ENCODE assay signal across 8 cellular contexts in the genomic region with DNA sequence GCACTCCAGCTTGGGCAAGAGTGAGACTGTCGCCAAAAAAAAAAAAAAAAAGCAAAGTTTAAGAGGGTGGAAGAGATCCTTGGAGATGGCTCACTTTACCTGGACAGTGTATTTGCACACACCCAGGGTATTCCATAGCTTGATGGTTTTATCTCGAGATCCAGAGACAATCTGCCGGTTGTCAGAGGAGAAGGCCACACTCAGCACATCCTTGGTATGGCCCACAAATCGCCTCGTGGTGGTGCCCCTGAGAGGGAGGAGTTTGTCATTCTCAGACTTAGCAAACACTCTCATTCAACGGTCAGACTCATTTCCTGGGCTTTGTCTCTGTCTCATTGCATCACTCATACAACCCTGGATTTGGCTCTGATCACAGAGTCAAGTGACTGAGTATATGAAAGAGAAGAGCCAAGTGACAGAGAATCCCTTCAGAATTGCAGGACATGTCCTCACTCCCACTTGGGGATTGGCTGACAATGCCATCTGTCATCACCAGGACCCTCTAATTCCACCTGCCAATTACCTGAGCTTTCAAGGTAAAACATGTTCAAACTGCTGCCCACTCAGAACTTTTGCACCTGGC. TPM values are rescaled to one million over a fixed set of nuclear protein-coding genes. Genes with fewer than 3 reads are reported as not detected.
A peak's percentile ranks its signal among the peaks of the same experiment; 100 is the strongest.
DNase-seq lines count a peak whose midpoint lies in the region; ATAC-seq and TF ChIP-seq lines count a peak whose summit lies in the region.

No MANE protein-coding gene starts in this region.

- H3K4me1 Mint-ChIP-seq in activated CD8-positive, alpha-beta T cell treated with anti-CD3 and anti-CD28 coated beads for 36 hours (ENCODE audit: low read depth), result peaks cover 48% of the 10 kb centered on the region
- H3K4me1 Mint-ChIP-seq in stimulated activated memory B cell treated with anti-CD40 and anti-IgM and Interleukin-4, amounts not matched to agents 10 μg/mL and 1 μg/mL and 100 μg/mL, for 72 hours, result peaks cover 63% of the 10 kb centered on the region

- peak overlapping the region; percentile 100 for H3K27ac Mint-ChIP-seq in activated CD8-positive, alpha-beta T cell treated with anti-CD3 and anti-CD28 coated beads for 36 hours
- H3K27ac Mint-ChIP-seq in stimulated activated memory B cell treated with anti-CD40 and anti-IgM and Interleukin-4, amounts not matched to agents 10 μg/mL and 1 μg/mL and 100 μg/mL, for 72 hours, result peak overlapping the region; percentile 100

- intact Hi-C loops in left cardiac atrium (cut with DNase I), result no loop called here
- intact Hi-C loops in activated CD8-positive, alpha-beta T cell treated with anti-CD3 and anti-CD28 coated beads for 36 hours (cut with micrococcal nuclease), result no loop called here

- H3K27me3 ChIP-seq in right atrium auricular region (no peaks in the 10 kb centered on the region), foreskin keratinocyte (no peaks in the 10 kb centered on the region)

- peak overlapping the region; percentile 99 for H3K4me3 Mint-ChIP-seq in activated CD8-positive, alpha-beta T cell treated with anti-CD3 and anti-CD28 coated beads for 36 hours
- H3K4me3 Mint-ChIP-seq in stimulated activated memory B cell treated with anti-CD40 and anti-IgM and Interleukin-4, amounts not matched to agents 10 μg/mL and 1 μg/mL and 100 μg/mL, for 72 hours, result peak overlapping the region; percentile 100

- H3K36me3 Mint-ChIP-seq in activated CD8-positive, alpha-beta T cell treated with anti-CD3 and anti-CD28 coated beads for 36 hours (ENCODE audit: low read depth), result peaks cover 76% of the 10 kb centered on the region
- H3K36me3 Mint-ChIP-seq in stimulated activated memory B cell treated with anti-CD40 and anti-IgM and Interleukin-4, amounts not matched to agents 10 μg/mL and 1 μg/mL and 100 μg/mL, for 72 hours, result peaks cover 67% of the 10 kb centered on the region

- CTCF ChIA-PET in activated CD8-positive, alpha-beta T cell treated with anti-CD3 and anti-CD28 coated beads for 36 hours (lab: Charles Lee), result no interaction called here

- no peak for ATAC-seq in left cardiac atrium
- ATAC-seq in activated CD8-positive, alpha-beta T cell treated with anti-CD3 and anti-CD28 coated beads for 36 hours, result peak; percentile 63
- ATAC-seq in foreskin keratinocyte, result peak; percentile 64
- no peak for ATAC-seq in stimulated activated memory B cell treated with anti-CD40 and anti-IgM and Interleukin-4, amounts not matched to agents 10 μg/mL and 1 μg/mL and 100 μg/mL, for 72 hours
- no peak for ATAC-seq in HG03571 (IDR thresholded peaks at IDR 0.05; ENCODE audit: unreplicated experiment)

- TF ChIP-seq CTCF in right atrium auricular region (IDR thresholded peaks at IDR 0.05) (no peak), foreskin keratinocyte (conservative IDR thresholded peaks at IDR 0.05) (peak; percentile 31)
- no peak for TF ChIP-seq CTCF in activated CD8-positive, alpha-beta T cell treated with anti-CD3 and anti-CD28 coated beads for 36 hours (IDR thresholded peaks at IDR 0.05)

- peak overlapping the region in 1 of 2 donors; percentile 79 for H3K4me3 ChIP-seq in right atrium auricular region

- no peaks in the 10 kb centered on the region for H3K9me3 Mint-ChIP-seq in activated CD8-positive, alpha-beta T cell treated with anti-CD3 and anti-CD28 coated beads for 36 hours
- no peaks in the 10 kb centered on the region for H3K9me3 Mint-ChIP-seq in stimulated activated memory B cell treated with anti-CD40 and anti-IgM and Interleukin-4, amounts not matched to agents 10 μg/mL and 1 μg/mL and 100 μg/mL, for 72 hours

- H3K4me1 ChIP-seq in right atrium auricular region, result peaks cover 0 to 46% of the 10 kb centered on the region in 2 donors
- peaks cover 19% of the 10 kb centered on the region for H3K4me1 ChIP-seq in foreskin keratinocyte

- peaks cover 59% of the 10 kb centered on the region for H3K36me3 ChIP-seq in right atrium auricular region

- H3K27me3 Mint-ChIP-seq in activated CD8-positive, alpha-beta T cell treated with anti-CD3 and anti-CD28 coated beads for 36 hours, result no peaks in the 10 kb centered on the region
- H3K27me3 Mint-ChIP-seq in stimulated activated memory B cell treated with anti-CD40 and anti-IgM and Interleukin-4, amounts not matched to agents 10 μg/mL and 1 μg/mL and 100 μg/mL, for 72 hours, result no peaks in the 10 kb centered on the region

- no peaks in the 10 kb centered on the region for H3K9me3 ChIP-seq in right atrium auricular region

- POLR2A ChIA-PET in activated CD8-positive, alpha-beta T cell treated with anti-CD3 and anti-CD28 coated beads for 36 hours (lab: Charles Lee), result interaction anchor here (0.6 to 35.9 kb wide), 8 partner anchors 7 to 1620 kb away, joined by 3 to 746 read pairs (median 24); partner anchors contain the start of genes RACK1, TRIM41 and TRIM52

- peak overlapping the region; percentile 94 to 99 for H3K27ac ChIP-seq in right atrium auricular region
- H3K27ac ChIP-seq in foreskin keratinocyte, result peak overlapping the region; percentile 73

- DNase-seq in right atrium auricular region (ENCODE audit: low spot score), result no peak
- no peak for DNase-seq in left cardiac atrium
- DNase-seq in activated CD8-positive, alpha-beta T cell treated with anti-CD3 and anti-CD28 coated beads for 36 hours, result peak; percentile 85
- DNase-seq in foreskin keratinocyte, result peak; percentile 79 to 89
- DNase-seq in effector CD4-positive, alpha-beta T cell, result no peak
- DNase-seq in NCI-H748 treated with DMSO at 0.1 percent for 48 hours (lab: John Stamatoyannopoulos, UW), result no peak

RNA-seq across cellular contexts. Expression of gene RACK1, which starts 2.2 kb away (rescaled TPM):
- total RNA-seq in right atrium auricular region (1,000 to 10,000 TPM; 1,155 to 1,413 TPM), left cardiac atrium (100 to 1,000 TPM; 713 to 792 TPM), foreskin keratinocyte (3,025 and 3,078 TPM in 2 replicates)
- total RNA-seq in activated CD8-positive, alpha-beta T cell treated with anti-CD3 and anti-CD28 coated beads for 36 hours, result 1,000 to 10,000 TPM; 2,759 to 2,801 TPM
- 2,685 and 2,690 TPM in 2 replicates for polyA plus RNA-seq in foreskin keratinocyte

RNA-seq across cellular contexts. Expression of gene TRIM41, which starts 18.4 kb away (rescaled TPM):
- total RNA-seq in right atrium auricular region, result 10 to 100 TPM; 10.0 to 11.2 TPM
- total RNA-seq in left cardiac atrium, result 10 to 100 TPM; 17.1 to 19.1 TPM
- 10 to 100 TPM; 30.6 to 31.5 TPM for total RNA-seq in activated CD8-positive, alpha-beta T cell treated with anti-CD3 and anti-CD28 coated beads for 36 hours
- 17.5 and 17.9 TPM in 2 replicates for total RNA-seq in foreskin keratinocyte
- polyA plus RNA-seq in foreskin keratinocyte, result 15.6 and 17.3 TPM in 2 replicates

RNA-seq across cellular contexts. Expression of gene TRIM52, which starts 19.5 kb away (rescaled TPM):
- total RNA-seq in right atrium auricular region, result 1 to 10 TPM; 4.4 to 9.1 TPM
- 10 to 100 TPM in 1 of 2 donors, 1 to 10 TPM in 1; 9.8 to 10.1 TPM for total RNA-seq in left cardiac atrium
- total RNA-seq in activated CD8-positive, alpha-beta T cell treated with anti-CD3 and anti-CD28 coated beads for 36 hours, result 10 to 100 TPM; 13.2 to 13.8 TPM
- 2.6 and 2.8 TPM in 2 replicates for total RNA-seq in foreskin keratinocyte
- polyA plus RNA-seq in foreskin keratinocyte, result 0.97 and 1.1 TPM in 2 replicates

RNA-seq across cellular contexts. Expression of gene TRIM7, which starts 36.5 kb away (rescaled TPM):
- total RNA-seq in right atrium auricular region (1 to 10 TPM; 4.1 to 7.7 TPM), left cardiac atrium (1 to 10 TPM; 5.9 to 9.0 TPM), foreskin keratinocyte (33.3 and 37.6 TPM in 2 replicates)
- total RNA-seq in activated CD8-positive, alpha-beta T cell treated with anti-CD3 and anti-CD28 coated beads for 36 hours, result 1 to 10 TPM; 1.1 to 3.0 TPM
- 36.7 and 39.0 TPM in 2 replicates for polyA plus RNA-seq in foreskin keratinocyte

Comparison
In these comparisons a context has a peak if more than half of its experiments do, and no peak if none do; other contexts are left out.
1. DNase-seq: peak in activated CD8-positive, alpha-beta T cell treated with anti-CD3 and anti-CD28 coated beads for 36 hours (single experiment) and foreskin keratinocyte (2 of 2); none in right atrium auricular region (single experiment), left cardiac atrium (single experiment), effector CD4-positive, alpha-beta T cell (single experiment) and NCI-H748 treated with DMSO at 0.1 percent for 48 hours (single experiment).
2. ATAC-seq: peak in activated CD8-positive, alpha-beta T cell treated with anti-CD3 and anti-CD28 coated beads for 36 hours (single experiment) and foreskin keratinocyte (single experiment); none in left cardiac atrium (0 of 2), stimulated activated memory B cell treated with anti-CD40 and anti-IgM and Interleukin-4, amounts not matched to agents 10 μg/mL and 1 μg/mL and 100 μg/mL, for 72 hours (single experiment) and HG03571 (single experiment).